ENCODE assay signal across 1 cellular context in genomic region chr15:83061680-83062079, GRCh38.
TF ChIP-seq lines count a peak whose summit lies in the region.

No MANE protein-coding gene starts in this region.

TF ChIP-seq in SK-N-SH, 30 proteins besides CTCF, POLR2A, EP300 and RAD21:
- TF ChIP-seq JUND (IDR thresholded peaks at IDR 0.05) (no peak), RCOR1 (IDR thresholded peaks at IDR 0.05; ENCODE audit: low read length) (peak; percentile 71), GABPA (IDR thresholded peaks at IDR 0.05; ENCODE audit: low read depth) (no peak), MXI1 (IDR thresholded peaks at IDR 0.05; ENCODE audit: low read depth, low read length) (0 out of 2 replicates have a peak, but pooled peaks have one; percentile 19), RXRA (IDR thresholded peaks at IDR 0.05; ENCODE audit: borderline replicate concordance, low read depth) (no peak), ELF1 (IDR thresholded peaks at IDR 0.05) (no peak), CHD2 (IDR thresholded peaks at IDR 0.05; ENCODE audit: low read length, partially characterized antibody) (no peak), RFX5 (IDR thresholded peaks at IDR 0.05; ENCODE audit: low read length) (no peak), MAX (IDR thresholded peaks at IDR 0.05; ENCODE audit: low read depth) (no peak), NFIC (IDR thresholded peaks at IDR 0.05; ENCODE audit: borderline replicate concordance) (no peak)
- TF ChIP-seq, protein P1, sequence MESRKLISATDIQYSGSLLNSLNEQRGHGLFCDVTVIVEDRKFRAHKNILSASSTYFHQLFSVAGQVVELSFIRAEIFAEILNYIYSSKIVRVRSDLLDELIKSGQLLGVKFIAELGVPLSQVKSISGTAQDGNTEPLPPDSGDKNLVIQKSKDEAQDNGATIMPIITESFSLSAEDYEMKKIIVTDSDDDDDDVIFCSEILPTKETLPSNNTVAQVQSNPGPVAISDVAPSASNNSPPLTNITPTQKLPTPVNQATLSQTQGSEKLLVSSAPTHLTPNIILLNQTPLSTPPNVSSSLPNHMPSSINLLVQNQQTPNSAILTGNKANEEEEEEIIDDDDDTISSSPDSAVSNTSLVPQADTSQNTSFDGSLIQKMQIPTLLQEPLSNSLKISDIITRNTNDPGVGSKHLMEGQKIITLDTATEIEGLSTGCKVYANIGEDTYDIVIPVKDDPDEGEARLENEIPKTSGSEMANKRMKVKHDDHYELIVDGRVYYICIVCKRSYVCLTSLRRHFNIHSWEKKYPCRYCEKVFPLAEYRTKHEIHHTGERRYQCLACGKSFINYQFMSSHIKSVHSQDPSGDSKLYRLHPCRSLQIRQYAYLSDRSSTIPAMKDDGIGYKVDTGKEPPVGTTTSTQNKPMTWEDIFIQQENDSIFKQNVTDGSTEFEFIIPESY (IDR thresholded peaks at IDR 0.05; ENCODE audit: borderline replicate concordance, low read depth) = no peak
- TF ChIP-seq, protein P2, sequence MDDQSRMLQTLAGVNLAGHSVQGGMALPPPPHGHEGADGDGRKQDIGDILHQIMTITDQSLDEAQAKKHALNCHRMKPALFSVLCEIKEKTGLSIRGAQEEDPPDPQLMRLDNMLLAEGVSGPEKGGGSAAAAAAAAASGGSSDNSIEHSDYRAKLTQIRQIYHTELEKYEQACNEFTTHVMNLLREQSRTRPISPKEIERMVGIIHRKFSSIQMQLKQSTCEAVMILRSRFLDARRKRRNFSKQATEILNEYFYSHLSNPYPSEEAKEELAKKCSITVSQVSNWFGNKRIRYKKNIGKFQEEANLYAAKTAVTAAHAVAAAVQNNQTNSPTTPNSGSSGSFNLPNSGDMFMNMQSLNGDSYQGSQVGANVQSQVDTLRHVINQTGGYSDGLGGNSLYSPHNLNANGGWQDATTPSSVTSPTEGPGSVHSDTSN (IDR thresholded peaks at IDR 0.05) = no peak
